In the genomic region with DNA sequence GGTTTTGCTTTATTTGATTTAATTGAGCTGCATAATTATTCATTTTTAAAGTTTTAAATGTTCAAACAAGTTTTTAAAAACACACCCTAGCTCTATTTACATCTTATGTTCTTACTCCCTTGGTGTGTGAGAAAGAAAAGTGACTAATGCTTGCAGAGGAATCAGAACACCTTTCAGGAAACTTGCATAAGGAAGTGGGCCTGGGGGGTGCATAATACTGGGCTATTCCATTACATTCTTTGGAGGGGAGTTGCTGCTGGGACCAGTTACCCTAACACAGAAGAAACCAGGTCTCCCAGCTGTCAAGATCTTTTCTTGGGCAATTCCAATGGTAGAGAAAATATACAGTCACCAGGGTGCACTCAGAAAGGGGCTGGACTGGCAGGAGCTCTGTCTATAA, we compare ENCODE assay signal across 1 cellular context.
A peak's percentile ranks its signal among the peaks of the same experiment; 100 is the strongest.
TF ChIP-seq lines count a peak whose summit lies in the region.

No MANE protein-coding gene starts in this region.

TF ChIP-seq in H1, 55 proteins besides CTCF, POLR2A, EP300 and RAD21:
- 0 out of 2 replicates have a peak, but pooled peaks have one; percentile 51 for TF ChIP-seq CHD1 (IDR thresholded peaks at IDR 0.05; ENCODE audit: low read depth, low read length)
- no peak for TF ChIP-seq KDM5A (IDR thresholded peaks at IDR 0.05; ENCODE audit: low read length)
- peak; percentile 65 for TF ChIP-seq JUND (IDR thresholded peaks at IDR 0.05; ENCODE audit: low read length)
TF ChIP-seq in H1: peak in this region for 2.
